6 cellular contexts compared by ENCODE assay signal in genomic region chr13:20313896-20314295, GRCh38.
"Had no signal": no experiment of that assay in that cellular context is flagged by ENCODE, and none has a peak within 500 bp of the region (broad histone marks: within the 10 kb centered on the region; RNA-seq: fewer than 3 reads in every experiment).

No MANE protein-coding gene starts in this region.

- H3K4me3 ChIP-seq: K562 had no signal

- H3K27ac ChIP-seq: HL-60, KMS-11 had no signal

- DNase-seq: IMR-90, KBM-7, KG1 had no signal
